18 cellular contexts compared by ENCODE assay signal in the genomic region with DNA sequence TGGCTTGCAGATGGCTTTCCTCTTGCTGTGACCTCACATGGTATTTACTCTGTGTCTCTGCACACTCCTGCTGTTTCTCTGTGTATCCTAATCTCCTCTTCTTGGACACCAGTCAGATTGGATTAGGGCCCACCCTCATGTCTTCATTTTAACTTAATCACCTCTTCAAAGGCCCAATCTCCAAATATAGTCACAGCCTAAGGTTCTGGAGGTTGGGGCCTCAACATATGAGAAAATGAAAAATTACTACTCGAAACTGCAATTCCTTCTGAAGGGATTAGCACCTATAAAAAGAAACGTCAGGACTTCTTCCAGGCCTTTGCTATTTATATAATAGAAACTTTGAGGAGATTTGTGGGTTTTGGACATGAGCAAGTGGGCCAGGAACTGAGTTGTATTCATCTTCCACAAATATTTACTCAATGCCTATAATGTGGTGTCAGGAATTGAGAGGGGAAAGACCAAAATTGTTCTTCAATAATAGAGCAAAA.
A peak's percentile ranks its signal among the peaks of the same experiment; 100 is the strongest.
DNase-seq lines count a peak whose midpoint lies in the region; ATAC-seq and TF ChIP-seq lines count a peak whose summit lies in the region.
"Had no signal": no experiment of that assay in that cellular context is flagged by ENCODE, and none has a peak within 500 bp of the region (broad histone marks: within the 10 kb centered on the region; RNA-seq: fewer than 3 reads in every experiment).

No MANE protein-coding gene starts in this region.

- TF ChIP-seq CTCF in GM23338 (conservative IDR thresholded peaks at IDR 0.05; ENCODE audit: low read depth in 2 of 2), result no peak
- TF ChIP-seq CTCF in WERI-Rb-1 (IDR thresholded peaks at IDR 0.05; ENCODE audit: low read depth, low read length), result no peak
- no peak for TF ChIP-seq CTCF in gastroesophageal sphincter (IDR thresholded peaks at IDR 0.05)

- DNase-seq in GM23338 (ENCODE audit: low spot score), result no peak
- DNase-seq in WERI-Rb-1, result peak; percentile 37
- no peak for DNase-seq in CD8-positive, alpha-beta memory T cell
- DNase-seq in left cardiac atrium, result no peak
- DNase-seq: activated naive CD4-positive, alpha-beta T cell treated with anti-CD3 and anti-CD28 coated beads, Interleukin-2, amount 50 U/mL, for 16 hours; activated T-cell treated with anti-CD3 and anti-CD28 coated beads, Interleukin-2, amount 50 U/mL, for 72 hours; colonic mucosa; EL; H7; NCI-H1436 treated with DMSO at 0.1 percent for 48 hours; stimulated activated CD4-positive, alpha-beta T cell treated with anti-CD3 and anti-CD28 coated beads, Interleukin-12 subunit alpha, Interleukin-12 subunit beta, amount 100 ng/mL, for 4 hours; substantia nigra; T-helper 9 cell had no signal

- H3K27me3 ChIP-seq in GM23338 (ENCODE audit: insufficient read depth) (no peaks in the 10 kb centered on the region), WERI-Rb-1 (ENCODE audit: insufficient read depth, low read depth, severe bottlenecking) (no peaks in the 10 kb centered on the region), gastroesophageal sphincter (no peaks in the 10 kb centered on the region), stomach smooth muscle (ENCODE audit: control insufficient read depth in 1 of 2, insufficient read depth in 2 of 2, low read length in 2 of 2) (no peaks in the 10 kb centered on the region)
- H3K27me3 ChIP-seq in CD8-positive, alpha-beta memory T cell (ENCODE audit: insufficient read depth, low read length, poor library complexity, severe bottlenecking), result no peaks in the 10 kb centered on the region
- H3K27me3 ChIP-seq: colonic mucosa had no signal

- no peaks in the 10 kb centered on the region for H3K36me3 Mint-ChIP-seq in GM23338 (ENCODE audit: low read depth)
- peaks cover 0 to 3% (median 0%) of the 10 kb centered on the region in 3 donors for H3K36me3 Mint-ChIP-seq in CD8-positive, alpha-beta memory T cell
- H3K36me3 Mint-ChIP-seq: brain had no signal

- H3K4me3 ChIP-seq in GM23338 (no peak overlapping the region), WERI-Rb-1 (ENCODE audit: low read depth, low read length) (no peak overlapping the region), gastroesophageal sphincter (no peak overlapping the region), stomach smooth muscle (ENCODE audit: low read length in 2 of 2) (peak overlapping the region in 1 of 2 donors; percentile 9)
- no peak overlapping the region for H3K4me3 ChIP-seq in CD8-positive, alpha-beta memory T cell (ENCODE audit: low read length)
- H3K4me3 ChIP-seq: colonic mucosa, SK-N-MC had no signal

- H3K9me3 ChIP-seq in WERI-Rb-1 (ENCODE audit: severe bottlenecking), result peaks cover 4% of the 10 kb centered on the region
- no peaks in the 10 kb centered on the region for H3K9me3 ChIP-seq in gastroesophageal sphincter
- H3K9me3 ChIP-seq in stomach smooth muscle (ENCODE audit: control insufficient read depth in 2 of 2, low read length in 2 of 2), result no peaks in the 10 kb centered on the region
- no peaks in the 10 kb centered on the region for H3K9me3 ChIP-seq in CD8-positive, alpha-beta memory T cell (ENCODE audit: low read length)
- H3K9me3 ChIP-seq: colonic mucosa had no signal

- CTCF ChIA-PET in CD8-positive, alpha-beta memory T cell (lab: Charles Lee), result no interaction called here

- ATAC-seq in GM23338 (no peak), gastroesophageal sphincter (peak; percentile 37), GM18505 (IDR thresholded peaks at IDR 0.05; ENCODE audit: unreplicated experiment) (no peak), left cardiac atrium (no peak)
- ATAC-seq: activated T-cell treated with anti-CD3 and anti-CD28 coated beads, Interleukin-2, amount 50 U/mL, for 72 hours had no signal

- TF ChIP-seq POLR2A in gastroesophageal sphincter (IDR thresholded peaks at IDR 0.05) (no peak), GM18505 (IDR thresholded peaks at IDR 0.05; ENCODE audit: borderline replicate concordance, extremely low read depth, insufficient read depth, insufficient read length) (no peak)

- H3K27me3 Mint-ChIP-seq in GM23338 (ENCODE audit: insufficient read depth, low read depth, poor library complexity), result no peaks in the 10 kb centered on the region
- peaks cover 0 to 2% of the 10 kb centered on the region in 2 donors for H3K27me3 Mint-ChIP-seq in CD8-positive, alpha-beta memory T cell
- H3K27me3 Mint-ChIP-seq: brain had no signal

- 0 to 18% methylated on average over 1 to 2 of the region's 2 CpGs for WGBS in gastroesophageal sphincter (ENCODE audit: low coverage in 1 of 2), 2 donors

- no peaks in the 10 kb centered on the region for H4K20me1 ChIP-seq in GM23338 (replicated peaks; ENCODE audit: insufficient read depth)

- H3K4me1 ChIP-seq in GM23338 (ENCODE audit: insufficient read depth), result no peaks in the 10 kb centered on the region
- peaks cover 5 to 43% (median 6%) of the 10 kb centered on the region in 3 donors for H3K4me1 ChIP-seq in gastroesophageal sphincter
- peaks cover 4% of the 10 kb centered on the region for H3K4me1 ChIP-seq in stomach smooth muscle (ENCODE audit: control insufficient read depth, insufficient read depth, low read length)
- H3K4me1 ChIP-seq in CD8-positive, alpha-beta memory T cell (ENCODE audit: insufficient read depth, low read length), result no peaks in the 10 kb centered on the region
- H3K4me1 ChIP-seq: colonic mucosa had no signal

- no peaks in the 10 kb centered on the region; the same call in 1 of the 2 replicates for H3K9me2 ChIP-seq in GM23338 (ENCODE audit: insufficient read depth)

- H3K36me3 ChIP-seq in GM23338 (ENCODE audit: insufficient read depth) (no peaks in the 10 kb centered on the region), WERI-Rb-1 (no peaks in the 10 kb centered on the region), gastroesophageal sphincter (no peaks in the 10 kb centered on the region), stomach smooth muscle (ENCODE audit: control insufficient read depth in 2 of 2, insufficient read depth in 2 of 2, low read length in 2 of 2) (no peaks in the 10 kb centered on the region)
- H3K36me3 ChIP-seq in CD8-positive, alpha-beta memory T cell (ENCODE audit: insufficient read depth, low read length), result no peaks in the 10 kb centered on the region
- H3K36me3 ChIP-seq: colonic mucosa had no signal

- no peaks in the 10 kb centered on the region for H3K4me1 Mint-ChIP-seq in GM23338
- H3K4me1 Mint-ChIP-seq in CD8-positive, alpha-beta memory T cell, result no peaks in the 10 kb centered on the region

- no peak overlapping the region for H3K4me2 ChIP-seq in GM23338

- H3K79me2 ChIP-seq in GM23338 (replicated peaks; ENCODE audit: insufficient read depth), result no peaks in the 10 kb centered on the region

- no peak overlapping the region for H3K9ac ChIP-seq in stomach smooth muscle (ENCODE audit: low read length in 2 of 2)

- no peak overlapping the region for H3K27ac Mint-ChIP-seq in GM23338
- H3K27ac Mint-ChIP-seq in CD8-positive, alpha-beta memory T cell, result no peak overlapping the region
- H3K27ac Mint-ChIP-seq: activated T-cell treated with anti-CD3 and anti-CD28 coated beads, Interleukin-2, amount 50 U/mL, for 72 hours had no signal

- intact Hi-C loops in left cardiac atrium (cut with DNase I), result no loop called here

- POLR2A ChIA-PET in CD8-positive, alpha-beta memory T cell (lab: Charles Lee), result no interaction called here

- H2AFZ ChIP-seq in GM23338, result 0 out of 2 replicates have a peak overlapping the region, but pooled peaks have one; percentile 43

- no peak overlapping the region for H3K4me3 Mint-ChIP-seq in GM23338
- H3K4me3 Mint-ChIP-seq in CD8-positive, alpha-beta memory T cell, result no peak overlapping the region
- H3K4me3 Mint-ChIP-seq: activated T-cell treated with anti-CD3 and anti-CD28 coated beads, Interleukin-2, amount 50 U/mL, for 72 hours; brain had no signal

- TF ChIP-seq EP300 in gastroesophageal sphincter (IDR thresholded peaks at IDR 0.05), result no peak

- H3K9me3 Mint-ChIP-seq in GM23338, result no peaks in the 10 kb centered on the region
- H3K9me3 Mint-ChIP-seq in CD8-positive, alpha-beta memory T cell, result no peaks in the 10 kb centered on the region
- H3K9me3 Mint-ChIP-seq: activated T-cell treated with anti-CD3 and anti-CD28 coated beads, Interleukin-2, amount 50 U/mL, for 72 hours had no signal

- H3K27ac ChIP-seq in GM23338 (ENCODE audit: low read depth) (no peak overlapping the region), WERI-Rb-1 (no peak overlapping the region), gastroesophageal sphincter (peak overlapping the region; percentile 56 to 71 (median 64)), stomach smooth muscle (ENCODE audit: low read length) (peak overlapping the region; percentile 66)
- H3K27ac ChIP-seq in CD8-positive, alpha-beta memory T cell (ENCODE audit: low read depth, low read length), result no peak overlapping the region
- H3K27ac ChIP-seq: colonic mucosa, SK-N-MC had no signal

- H3F3A ChIP-seq in GM23338 (replicated peaks; ENCODE audit: low read depth), result no peaks in the 10 kb centered on the region

Comparison
In these comparisons a context has a peak if more than half of its experiments do, and no peak if none do; other contexts are left out.
1. H3K27ac ChIP-seq: peak in gastroesophageal sphincter (4 of 4) and stomach smooth muscle (single experiment); none in GM23338 (single experiment), WERI-Rb-1 (single experiment) and CD8-positive, alpha-beta memory T cell (single experiment).